Comparison of ENCODE assay signal across 9 cellular contexts in genomic region chrX:21745756-21746155, GRCh38. TPM values are rescaled to one million over a fixed set of nuclear protein-coding genes. Genes with fewer than 3 reads are reported as not detected.
A peak's percentile ranks its signal among the peaks of the same experiment; 100 is the strongest.
DNase-seq lines count a peak whose midpoint lies in the region; ATAC-seq and TF ChIP-seq lines count a peak whose summit lies in the region.
"Had no signal": no experiment of that assay in that cellular context is flagged by ENCODE, and none has a peak within 500 bp of the region (broad histone marks: within the 10 kb centered on the region; RNA-seq: fewer than 3 reads in every experiment).

No MANE protein-coding gene starts in this region.

- ATAC-seq in memory B cell (ENCODE audit: low read depth) = no peak

- H3K79me2 ChIP-seq in DOHH2 (ENCODE audit: control insufficient read depth, low read length) = no peaks in the 10 kb centered on the region

- no peak for TF ChIP-seq POLR2A in transverse colon (IDR thresholded peaks at IDR 0.05)

- DNase-seq in HFFc6 (peak; percentile 1), T-helper 2 cell (peak in 3 of 5 experiments; percentile 4 to 18 (median 9)), brain microvascular endothelial cell (peak; percentile 43), memory B cell (ENCODE audit: low spot score in 2 of 2) (peak; percentile 16 to 18), transverse colon (peak; percentile 28), iPS-NIHi7 (ENCODE audit: extremely low spot score) (no peak), NCI-H1436 (lab: John Stamatoyannopoulos, UW) (no peak)

- in situ Hi-C loops in brain microvascular endothelial cell (cut with HindIII; ENCODE audit: low pct_ligation_motif_present, low sequenced_read_pairs) = no loop called here
- in situ Hi-C loops in transverse colon (cut with MboI; ENCODE audit: low pct_ligation_motif_present in 1 of 4, low pct_unique_long_range_greater_than_20kb in 1 of 4, low sequenced_read_pairs in 3 of 4) = loop anchor here (10.0 to 25.0 kb wide), 2 partner anchors 1208 to 1221 kb away; no protein-coding TSS in a partner anchor

- 28 to 100% methylated on average over 1 to 4 of the region's 4 CpGs for WGBS in transverse colon (ENCODE audit: low coverage in 1 of 2), 2 donors

- H3K4me1 ChIP-seq in DOHH2 (ENCODE audit: control insufficient read depth, low read length) (no peaks in the 10 kb centered on the region), transverse colon (no peaks in the 10 kb centered on the region)

- H3K27ac Mint-ChIP-seq in HFFc6 (no peak overlapping the region), memory B cell (no peak overlapping the region)

- H4K20me1 ChIP-seq in DOHH2 (ENCODE audit: control insufficient read depth, insufficient read depth, low read depth, low read length) = no peaks in the 10 kb centered on the region

- no peaks in the 10 kb centered on the region for H3K9me2 ChIP-seq in DOHH2 (replicated peaks; ENCODE audit: control insufficient read depth, low read length)

- no peaks in the 10 kb centered on the region for H3K27me3 ChIP-seq in DOHH2 (ENCODE audit: control insufficient read depth, low read length)
- H3K27me3 ChIP-seq in brain microvascular endothelial cell (replicated peaks) = no peaks in the 10 kb centered on the region
- no peaks in the 10 kb centered on the region for H3K27me3 ChIP-seq in transverse colon

- no peak overlapping the region for H3K27ac ChIP-seq in DOHH2 (ENCODE audit: low read depth, low read length)
- H3K27ac ChIP-seq in brain microvascular endothelial cell = no peak overlapping the region
- H3K27ac ChIP-seq in transverse colon = no peak overlapping the region
- H3K27ac ChIP-seq: SK-N-MC had no signal

- H3K4me1 Mint-ChIP-seq in HFFc6 (ENCODE audit: low read depth) = no peaks in the 10 kb centered on the region
- no peaks in the 10 kb centered on the region for H3K4me1 Mint-ChIP-seq in memory B cell

- H3K9me3 Mint-ChIP-seq in HFFc6 (no peaks in the 10 kb centered on the region), memory B cell (no peaks in the 10 kb centered on the region)

- H3K36me3 Mint-ChIP-seq in HFFc6 (ENCODE audit: low read depth) = no peaks in the 10 kb centered on the region
- H3K36me3 Mint-ChIP-seq in memory B cell = no peaks in the 10 kb centered on the region

- no peaks in the 10 kb centered on the region for H3K36me3 ChIP-seq in DOHH2 (ENCODE audit: control insufficient read depth, low read length)
- H3K36me3 ChIP-seq in brain microvascular endothelial cell (replicated peaks) = no peaks in the 10 kb centered on the region
- H3K36me3 ChIP-seq in transverse colon = no peaks in the 10 kb centered on the region

- H3K9me3 ChIP-seq in DOHH2 (ENCODE audit: control insufficient read depth, insufficient read depth, low read length) (no peaks in the 10 kb centered on the region), transverse colon (no peaks in the 10 kb centered on the region)

- H3F3A ChIP-seq in DOHH2 (ENCODE audit: control insufficient read depth, insufficient read depth) = no peaks in the 10 kb centered on the region

- TF ChIP-seq CTCF in DOHH2 (IDR thresholded peaks at IDR 0.05; ENCODE audit: low read depth, low read length, poor library complexity, severe bottlenecking) (peak; percentile 52), HFFc6 (IDR thresholded peaks at IDR 0.05) (peak; percentile 77), brain microvascular endothelial cell (IDR thresholded peaks at IDR 0.05; ENCODE audit: low read depth, low read length, missing control alignments) (peak; percentile 70), transverse colon (IDR thresholded peaks at IDR 0.05) (peak; percentile 21 to 57 (median 40))

- no peak overlapping the region for H3K4me3 Mint-ChIP-seq in HFFc6
- no peak overlapping the region for H3K4me3 Mint-ChIP-seq in memory B cell

- TF ChIP-seq EP300 in transverse colon (IDR thresholded peaks at IDR 0.05; ENCODE audit: low read depth) = no peak

- no peak overlapping the region for H3K4me3 ChIP-seq in DOHH2 (ENCODE audit: low read length)
- no peak overlapping the region for H3K4me3 ChIP-seq in brain microvascular endothelial cell (ENCODE audit: low read depth, low read length)
- no peak overlapping the region for H3K4me3 ChIP-seq in transverse colon
- H3K4me3 ChIP-seq: SK-N-MC had no signal

- intact Hi-C loops in transverse colon (cut with DNase I; ENCODE audit: low total_unique reads) = no loop called here

- no peak overlapping the region for H3K4me2 ChIP-seq in DOHH2 (ENCODE audit: low read length)

- H3K27me3 Mint-ChIP-seq in HFFc6 (ENCODE audit: insufficient read depth) (peaks cover 16% of the 10 kb centered on the region), memory B cell (peaks cover 3% of the 10 kb centered on the region)

RNA-seq across cellular contexts. Expression of gene SMPX, which starts 12.2 kb away (rescaled TPM):
- not detected for total RNA-seq in HFFc6 (2021; fragmentation: NEBNext Ultra II Directional; extraction: Animal tissue kit (Norgen Biotek cat#: 25700))
- total RNA-seq in transverse colon = 1 to 10 TPM in 2 of 4 donors, not detected in 2; 1.7 to 6.1 TPM

Comparison
In these comparisons a context has a peak if more than half of its experiments do, and no peak if none do; other contexts are left out.
1. DNase-seq: peak in HFFc6 (single experiment), T-helper 2 cell (3 of 5), brain microvascular endothelial cell (single experiment), memory B cell (2 of 2) and transverse colon (single experiment); none in iPS-NIHi7 (single experiment) and NCI-H1436 (single experiment).
2. Peak in every context shown above with its lines, with median percentiles within 50 percentile points of each other: CTCF ChIP-seq.